In genomic region chr7:139965942-139966628, GRCh38 we compare ENCODE assay signal across 31 cellular contexts.
"Had no signal": no experiment of that assay in that cellular context is flagged by ENCODE, and none has a peak within 500 bp of the region (broad histone marks: within the 10 kb centered on the region; RNA-seq: fewer than 3 reads in every experiment).

No MANE protein-coding gene starts in this region.

- H3K36me3 Mint-ChIP-seq: neural progenitor cell, type B pancreatic cell had no signal

- H3K79me2 ChIP-seq: parathyroid adenoma had no signal

- H3K4me3 ChIP-seq: neural progenitor cell, ovary, psoas muscle, skin epidermis, smooth muscle cell, spleen, suprapubic skin, testis, tibial artery, transverse colon, upper lobe of right lung, vagina had no signal

- ATAC-seq: natural killer cell; psoas muscle; sciatic nerve; stimulated activated memory B cell treated with anti-CD40 and anti-IgM and Interleukin-4, amounts not matched to agents 10 μg/mL and 1 μg/mL and 100 μg/mL, for 72 hours; stimulated activated naive CD8-positive, alpha-beta T cell treated with anti-CD3 and anti-CD28 coated beads, Interleukin-15, amount 100 ng/mL, for 72 hours; stimulated activated naive CD8-positive, alpha-beta T cell treated with anti-CD3 and anti-CD28 coated beads, Interleukin-15, Interleukin-2, amounts not matched to agents 100 U/mL and 50 U/mL, for 24 hours had no signal

- H3K27ac Mint-ChIP-seq: nephron; neural progenitor cell; progenitor cell of endocrine pancreas; stimulated activated memory B cell treated with anti-CD40 and anti-IgM and Interleukin-4, amounts not matched to agents 10 μg/mL and 1 μg/mL and 100 μg/mL, for 72 hours; stimulated activated naive CD8-positive, alpha-beta T cell treated with anti-CD3 and anti-CD28 coated beads, Interleukin-15, amount 100 ng/mL, for 72 hours; type B pancreatic cell had no signal

- H3K9ac ChIP-seq: neural progenitor cell, parathyroid adenoma had no signal

- H3K9me3 Mint-ChIP-seq: natural killer cell; neural progenitor cell; stimulated activated memory B cell treated with anti-CD40 and anti-IgM and Interleukin-4, amounts not matched to agents 10 μg/mL and 1 μg/mL and 100 μg/mL, for 72 hours; stimulated activated naive CD8-positive, alpha-beta T cell treated with anti-CD3 and anti-CD28 coated beads, Interleukin-15, amount 100 ng/mL, for 72 hours had no signal

- H3K27ac ChIP-seq: neural progenitor cell, ovary, parathyroid adenoma, psoas muscle, skin epidermis, spleen, suprapubic skin, testis, tibial artery, transverse colon, upper lobe of right lung, vagina had no signal

- H3K4me1 ChIP-seq: parathyroid adenoma, psoas muscle, spleen, suprapubic skin, testis, tibial artery, transverse colon, upper lobe of right lung, vagina had no signal

- H3K27me3 ChIP-seq: neural progenitor cell, ovary, spleen, suprapubic skin, testis, tibial artery, transverse colon, upper lobe of right lung, vagina had no signal

- H3K9me3 ChIP-seq: ovary, psoas muscle, spleen, suprapubic skin, testis, tibial artery, transverse colon, upper lobe of right lung, vagina had no signal

- H3K27me3 Mint-ChIP-seq: type B pancreatic cell had no signal

- H3K4me2 ChIP-seq: neural progenitor cell, smooth muscle cell had no signal

- DNase-seq: natural killer cell; occipital lobe; ovary; posterior cingulate gyrus; psoas muscle; right cardiac atrium; spleen; stimulated activated CD4-positive, alpha-beta T cell treated with anti-CD3 and anti-CD28 coated beads, Interleukin-12 subunit alpha, Interleukin-12 subunit beta, amount 100 ng/mL, for 4 hours; stimulated activated CD4-positive, alpha-beta T cell treated with anti-CD3 and anti-CD28 coated beads, Interleukin-1b, Interleukin-23, amount 100 ng/mL, for 48 hours; stimulated activated CD4-positive, alpha-beta T cell treated with anti-CD3 and anti-CD28 coated beads, Interleukin-4, amount 100 ng/mL, for 1 hour; stimulated activated CD4-positive, alpha-beta T cell treated with anti-CD3 and anti-CD28 coated beads, Interleukin-4, amount 100 ng/mL, for 4 hours; stimulated activated CD8-positive, alpha-beta memory T cell treated with anti-CD3 and anti-CD28 coated beads, Interleukin-4, amount 100 ng/mL, for 48 hours; stimulated activated naive CD4-positive, alpha-beta T cell; stimulated activated naive CD8-positive, alpha-beta T cell treated with anti-CD3 and anti-CD28 coated beads, Interleukin-15, amount 100 ng/mL, for 72 hours; stimulated activated naive CD8-positive, alpha-beta T cell treated with anti-CD3 and anti-CD28 coated beads, Interleukin-15, Interleukin-2, amounts not matched to agents 100 U/mL and 50 U/mL, for 24 hours; substantia nigra; testis; transverse colon; upper lobe of right lung had no signal

- H2AFZ ChIP-seq: neural progenitor cell, parathyroid adenoma had no signal

- H3K4me3 Mint-ChIP-seq: natural killer cell; nephron; neural progenitor cell; stimulated activated memory B cell treated with anti-CD40 and anti-IgM and Interleukin-4, amounts not matched to agents 10 μg/mL and 1 μg/mL and 100 μg/mL, for 72 hours; stimulated activated naive CD8-positive, alpha-beta T cell treated with anti-CD3 and anti-CD28 coated beads, Interleukin-15, amount 100 ng/mL, for 72 hours; type B pancreatic cell had no signal

- H3K36me3 ChIP-seq: neural progenitor cell, ovary, suprapubic skin, tibial artery, transverse colon, upper lobe of right lung, vagina had no signal
